Comparison of ENCODE assay signal across 13 cellular contexts in genomic region chr2:111235192-111235591, GRCh38.
"Had no signal": no experiment of that assay in that cellular context is flagged by ENCODE, and none has a peak within 500 bp of the region (broad histone marks: within the 10 kb centered on the region; RNA-seq: fewer than 3 reads in every experiment).

No MANE protein-coding gene starts in this region.

- H3K4me1 ChIP-seq: ascending aorta, lower lobe of right lung, psoas muscle, stomach had no signal

- ATAC-seq: lower lobe of right lung had no signal

- H3K4me2 ChIP-seq: smooth muscle cell had no signal

- H3K27me3 ChIP-seq: ascending aorta, heart left ventricle, right lobe of liver, stomach had no signal

- H3K27ac ChIP-seq: ascending aorta, lower lobe of right lung, psoas muscle, right lobe of liver, stomach, thoracic aorta had no signal

- H3K4me1 Mint-ChIP-seq: immature natural killer cell had no signal

- H3K36me3 ChIP-seq: ascending aorta, lower lobe of right lung, right lobe of liver, stomach, thoracic aorta had no signal

- H3K27ac Mint-ChIP-seq: activated naive CD4-positive, alpha-beta T cell treated with anti-CD3 and anti-CD28 coated beads, Interleukin-2, amount 10 ng/mL, durations not matched to agents 7 days and 5 days; activated T-cell treated with anti-CD3 and anti-CD28 coated beads, Interleukin-2, amount 50 U/mL, for 24 hours; T-helper 2 cell treated with Interferon-gamma antibody and Interleukin-4, amounts not matched to agents 5 μg/mL and 100 μg/mL, for 36 hours had no signal

- H3K4me3 Mint-ChIP-seq: activated naive CD4-positive, alpha-beta T cell treated with anti-CD3 and anti-CD28 coated beads, Interleukin-2, amount 10 ng/mL, durations not matched to agents 7 days and 5 days; activated T-cell treated with anti-CD3 and anti-CD28 coated beads, Interleukin-2, amount 50 U/mL, for 24 hours; immature natural killer cell; T-helper 2 cell treated with Interferon-gamma antibody and Interleukin-4, amounts not matched to agents 5 μg/mL and 100 μg/mL, for 36 hours had no signal

- H3K9me3 ChIP-seq: ascending aorta, right lobe of liver, stomach, thoracic aorta had no signal

- DNase-seq: activated CD4-positive, alpha-beta T cell treated with anti-CD3 and anti-CD28 coated beads, Interleukin-2, amount 50 U/mL, for 48 hours; activated naive CD4-positive, alpha-beta T cell treated with anti-CD3 and anti-CD28 coated beads, Interleukin-2, amount 10 ng/mL, durations not matched to agents 7 days and 5 days; activated T-cell treated with anti-CD3 and anti-CD28 coated beads, Interleukin-2, amount 50 U/mL, for 24 hours; heart left ventricle; immature natural killer cell; lower lobe of right lung; psoas muscle; right lobe of liver; stomach had no signal

- H3K9me3 Mint-ChIP-seq: activated T-cell treated with anti-CD3 and anti-CD28 coated beads, Interleukin-2, amount 50 U/mL, for 24 hours had no signal

- H3K27me3 Mint-ChIP-seq: activated naive CD4-positive, alpha-beta T cell treated with anti-CD3 and anti-CD28 coated beads, Interleukin-2, amount 10 ng/mL, durations not matched to agents 7 days and 5 days; activated T-cell treated with anti-CD3 and anti-CD28 coated beads, Interleukin-2, amount 50 U/mL, for 24 hours had no signal

- H3K4me3 ChIP-seq: ascending aorta, heart left ventricle, lower lobe of right lung, psoas muscle, right lobe of liver, smooth muscle cell, stomach, thoracic aorta had no signal
